ENCODE assay signal across 8 cellular contexts in the genomic region with DNA sequence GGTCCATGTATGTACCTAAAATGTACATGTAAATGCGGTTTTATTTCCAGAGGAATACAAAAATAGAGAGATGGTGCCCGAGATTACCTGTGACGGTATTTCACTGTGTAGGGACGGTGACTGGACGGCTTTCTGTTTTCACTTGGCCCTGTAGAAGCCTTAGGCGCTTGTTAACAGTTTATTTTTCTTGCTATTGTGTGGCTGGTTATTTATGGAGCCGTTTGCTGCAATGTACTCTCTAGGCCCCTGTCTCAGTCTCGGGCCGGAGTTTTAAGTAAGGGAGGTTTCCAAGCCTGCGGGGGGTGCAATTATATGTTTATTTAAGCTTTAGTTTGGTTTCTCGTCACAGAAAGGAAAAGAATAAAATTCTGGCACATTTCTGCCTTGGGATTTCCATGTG. TPM values are rescaled to one million over a fixed set of nuclear protein-coding genes. Genes with fewer than 3 reads are reported as not detected.
A peak's percentile ranks its signal among the peaks of the same experiment; 100 is the strongest.
DNase-seq lines count a peak whose midpoint lies in the region; ATAC-seq and TF ChIP-seq lines count a peak whose summit lies in the region.

No MANE protein-coding gene starts in this region.

- H3K4me3 Mint-ChIP-seq in activated CD8-positive, alpha-beta T cell treated with anti-CD3 and anti-CD28 coated beads, Interleukin-2, amount 10 ng/mL, durations not matched to agents 7 days and 5 days = peak overlapping the region; percentile 97

- peak overlapping the region; percentile 64 to 76 for H3K4me3 ChIP-seq in right atrium auricular region
- peak overlapping the region; percentile 45 to 73 (median 53) for H3K4me3 ChIP-seq in skin epidermis

- H3K27ac ChIP-seq in right atrium auricular region (peak overlapping the region; percentile 91 to 92), skin epidermis (peak overlapping the region; percentile 65 to 98 (median 93))

- H3K9me3 Mint-ChIP-seq in activated CD8-positive, alpha-beta T cell treated with anti-CD3 and anti-CD28 coated beads, Interleukin-2, amount 10 ng/mL, durations not matched to agents 7 days and 5 days (ENCODE audit: insufficient read depth) = no peaks in the 10 kb centered on the region

- CTCF ChIA-PET in activated CD8-positive, alpha-beta T cell treated with anti-CD3 and anti-CD28 coated beads, Interleukin-2, amount 10 ng/mL, durations not matched to agents 7 days and 5 days (lab: Charles Lee) = interaction anchor here (1.8 kb wide), 1 partner anchor 15 kb away, joined by 8 read pairs; no protein-coding TSS in a partner anchor

- peak overlapping the region; percentile 98 for H3K27ac Mint-ChIP-seq in activated CD8-positive, alpha-beta T cell treated with anti-CD3 and anti-CD28 coated beads, Interleukin-2, amount 10 ng/mL, durations not matched to agents 7 days and 5 days

- H3K4me1 ChIP-seq in right atrium auricular region = peaks cover 0 to 21% of the 10 kb centered on the region in 2 donors

- H3K36me3 ChIP-seq in right atrium auricular region = peaks cover 4% of the 10 kb centered on the region

- peaks cover 26% of the 10 kb centered on the region for H3K4me1 Mint-ChIP-seq in activated CD8-positive, alpha-beta T cell treated with anti-CD3 and anti-CD28 coated beads, Interleukin-2, amount 10 ng/mL, durations not matched to agents 7 days and 5 days (ENCODE audit: low read depth)

- H3K27me3 Mint-ChIP-seq in activated CD8-positive, alpha-beta T cell treated with anti-CD3 and anti-CD28 coated beads, Interleukin-2, amount 10 ng/mL, durations not matched to agents 7 days and 5 days (ENCODE audit: low read depth) = no peaks in the 10 kb centered on the region

- no peak for TF ChIP-seq CTCF in right atrium auricular region (IDR thresholded peaks at IDR 0.05)

- POLR2A ChIA-PET in activated CD8-positive, alpha-beta T cell treated with anti-CD3 and anti-CD28 coated beads, Interleukin-2, amount 10 ng/mL, durations not matched to agents 7 days and 5 days (lab: Charles Lee) = interaction anchor here (0.9 to 1.0 kb wide), 3 partner anchors 11 to 156 kb away, joined by 3 to 7 read pairs (median 3); a partner anchor contains a TSS

- H3K36me3 Mint-ChIP-seq in activated CD8-positive, alpha-beta T cell treated with anti-CD3 and anti-CD28 coated beads, Interleukin-2, amount 10 ng/mL, durations not matched to agents 7 days and 5 days (ENCODE audit: low read depth) = peaks cover 9% of the 10 kb centered on the region

- H3K9me3 ChIP-seq in right atrium auricular region = no peaks in the 10 kb centered on the region

- DNase-seq in COLO668 (lab: John Stamatoyannopoulos, UW; ENCODE audit: unreplicated experiment) (peak; percentile 62), right atrium auricular region (ENCODE audit: low spot score) (no peak), NCI-H526 (lab: John Stamatoyannopoulos, UW) (no peak)
- no peak for DNase-seq in activated CD8-positive, alpha-beta T cell treated with anti-CD3 and anti-CD28 coated beads, Interleukin-2, amount 10 ng/mL, durations not matched to agents 7 days and 5 days
- no peak for DNase-seq in effector CD8-positive, alpha-beta T cell (lab: John Stamatoyannopoulos, UW)

- ATAC-seq in GM19328 (IDR thresholded peaks at IDR 0.05; ENCODE audit: unreplicated experiment) = peak; percentile 11
- peak; percentile 15 for ATAC-seq in HG03196 (IDR thresholded peaks at IDR 0.05; ENCODE audit: unreplicated experiment)
- peak; percentile 31 for ATAC-seq in activated CD8-positive, alpha-beta T cell treated with anti-CD3 and anti-CD28 coated beads, Interleukin-2, amount 10 ng/mL, durations not matched to agents 7 days and 5 days

- no peaks in the 10 kb centered on the region for H3K27me3 ChIP-seq in right atrium auricular region

RNA-seq across cellular contexts. Expression of a gene that starts 0.4 kb away (rescaled TPM):
- total RNA-seq in activated CD8-positive, alpha-beta T cell treated with anti-CD3 and anti-CD28 coated beads, Interleukin-2, amount 10 ng/mL, durations not matched to agents 7 days and 5 days = 1 to 10 TPM; 7.7 to 9.5 TPM
- 1 to 10 TPM; 5.6 to 6.7 TPM for total RNA-seq in right atrium auricular region

RNA-seq across cellular contexts. Expression of a gene that starts 0.7 kb away (rescaled TPM):
- 10 to 100 TPM; 69.5 to 74.4 TPM for total RNA-seq in activated CD8-positive, alpha-beta T cell treated with anti-CD3 and anti-CD28 coated beads, Interleukin-2, amount 10 ng/mL, durations not matched to agents 7 days and 5 days
- 1 to 10 TPM; 5.0 to 5.7 TPM for total RNA-seq in right atrium auricular region

Comparison
In these comparisons a context has a peak if more than half of its experiments do, and no peak if none do; other contexts are left out.
1. RNA of a gene that starts 0.7 kb away (total RNA-seq): 69.5 to 74.4 TPM in activated CD8-positive, alpha-beta T cell treated with anti-CD3 and anti-CD28 coated beads, Interleukin-2, amount 10 ng/mL, durations not matched to agents 7 days and 5 days; 5.0 to 5.7 TPM in right atrium auricular region; every median in the first group is over 10 times any median in the second.
2. Peak in every context shown above with its lines, with median percentiles within 50 percentile points of each other: ATAC-seq.